Comparison of ENCODE assay signal across 8 cellular contexts in genomic region chr2:222993920-222994650, GRCh38. TPM values are rescaled to one million over a fixed set of nuclear protein-coding genes. Genes with fewer than 3 reads are reported as not detected.
DNase-seq lines count a peak whose midpoint lies in the region; ATAC-seq, FAIRE-seq and TF ChIP-seq lines count a peak whose summit lies in the region.

No MANE protein-coding gene starts in this region.

- H3K36me3 ChIP-seq in GM23248 (ENCODE audit: low read depth) (no peaks in the 10 kb centered on the region), K562 (ENCODE audit: control insufficient read depth, insufficient read depth, low read length) (no peaks in the 10 kb centered on the region), skeletal muscle satellite cell (ENCODE audit: insufficient read depth, low read length) (no peaks in the 10 kb centered on the region)

- WGBS in GM23248 (ENCODE audit: low coverage in 1 of 2, low lambda C conversion rate in 2 of 2, missing lambda C conversion rate in 2 of 2), 2 experiments = 2 to 3% methylated on average over 8 of the region's 8 CpGs
- WGBS in K562 (ENCODE audit: insufficient coverage, low coverage, missing lambda C conversion rate) = 4% methylated on average over 7 of the region's 8 CpGs

- H3K9me3 ChIP-seq in GM23248 (ENCODE audit: low read depth) (no peaks in the 10 kb centered on the region), K562 (replicated peaks; ENCODE audit: control insufficient read depth, insufficient read depth, low read depth, low read length) (no peaks in the 10 kb centered on the region), skeletal muscle satellite cell (replicated peaks; ENCODE audit: low read length) (no peaks in the 10 kb centered on the region)

- intact Hi-C loops in K562 (cut with micrococcal nuclease) = no loop called here

- peak overlapping the region; percentile 82 for H3K9ac ChIP-seq in GM23248
- H3K9ac ChIP-seq in K562 (ENCODE audit: insufficient read depth in 1 of 2, low read depth in 2 of 2, low read length in 2 of 2) = no peak overlapping the region
- H3K9ac ChIP-seq in skeletal muscle satellite cell (ENCODE audit: low read depth, low read length) = peak overlapping the region; percentile 58

- TF ChIP-seq CTCF in K562 (IDR thresholded peaks at IDR 0.05 in 2 of 3, conservative IDR thresholded peaks at IDR 0.05 in 1 of 3; ENCODE audit: insufficient read depth in 2 of 3, low read depth in 1 of 3, low read length in 3 of 3) (no peak), foreskin keratinocyte (conservative IDR thresholded peaks at IDR 0.05) (no peak)

- POLR2A ChIA-PET in K562 (lab: Yijun Ruan, JAX) = interaction anchor here (0.9 kb wide), 1 partner anchor 10 kb away, joined by 3 read pairs; no protein-coding TSS in a partner anchor

- in situ Hi-C loops in GM23248 (cut with MboI) = loop anchor here (25.0 kb wide), 1 partner anchor 243 kb away; no protein-coding TSS in a partner anchor
- in situ Hi-C loops in K562 (cut with MboI) = no loop called here

- peaks cover 22% of the 10 kb centered on the region for H3K4me1 ChIP-seq in GM23248 (ENCODE audit: insufficient read depth)
- H3K4me1 ChIP-seq in K562 (replicated peaks in 1 of 2; ENCODE audit: control insufficient read depth in 2 of 2, insufficient read depth in 2 of 2, low read length in 2 of 2) = no peaks in the 10 kb centered on the region
- peaks cover 17% of the 10 kb centered on the region for H3K4me1 ChIP-seq in skeletal muscle satellite cell (ENCODE audit: control insufficient read depth, insufficient read depth, low read length)
- H3K4me1 ChIP-seq in foreskin keratinocyte = no peaks in the 10 kb centered on the region

- H3K4me2 ChIP-seq in GM23248 (ENCODE audit: unreplicated experiment) = peak overlapping the region; percentile 72
- H3K4me2 ChIP-seq in K562 (ENCODE audit: insufficient read depth, low read length) = no peak overlapping the region
- peak overlapping the region; percentile 61 for H3K4me2 ChIP-seq in skeletal muscle satellite cell (ENCODE audit: low read length)

- DNase-seq in GM23248 (peak; percentile 97), K562 (ENCODE audit: extremely low read depth in 1 of 4, low spot score in 3 of 4) (no peak), hypothalamus (lab: John Stamatoyannopoulos, UW) (peak in 49 of 51 donors; percentile 9 to 92 (median 67)), foreskin keratinocyte (no peak), SKM-1 treated with dmso at 0.1 percent for 144 hours (lab: John Stamatoyannopoulos, UW; ENCODE audit: unreplicated experiment) (no peak)
- no peak for DNase-seq in stimulated activated CD4-positive, alpha-beta T cell treated with anti-CD3 and anti-CD28 coated beads, Interleukin-2, amount 100 ng/mL, for 48 hours

- CTCF ChIA-PET in K562 (lab: Yijun Ruan, JAX; ENCODE audit: low intra/inter-chr PET ratio) = no interaction called here

- ATAC-seq in K562 (no peak), foreskin keratinocyte (no peak), HG03097 (IDR thresholded peaks at IDR 0.05; ENCODE audit: low FRiP score, unreplicated experiment) (no peak)

- H3K9me1 ChIP-seq in K562 (ENCODE audit: control insufficient read depth, insufficient read depth, low read length) = no peaks in the 10 kb centered on the region

- peak overlapping the region; percentile 95 for H3K27ac ChIP-seq in GM23248
- no peak overlapping the region for H3K27ac ChIP-seq in K562 (ENCODE audit: extremely low read depth, low read depth, low read length)
- no peak overlapping the region for H3K27ac ChIP-seq in foreskin keratinocyte

- TF ChIP-seq RAD21 in K562 (CRISPR knock-in tag; conservative IDR thresholded peaks at IDR 0.05 in 1 of 2, IDR thresholded peaks at IDR 0.05 in 1 of 2) = no peak

- H3K27me3 ChIP-seq in GM23248 (replicated peaks; ENCODE audit: insufficient read depth) = no peaks in the 10 kb centered on the region
- H3K27me3 ChIP-seq in K562 (ENCODE audit: control insufficient read depth in 2 of 2, insufficient read depth in 2 of 2, low read length in 2 of 2) = no peaks in the 10 kb centered on the region
- H3K27me3 ChIP-seq in skeletal muscle satellite cell (ENCODE audit: control insufficient read depth, insufficient read depth, low read length) = no peaks in the 10 kb centered on the region
- peaks cover 6% of the 10 kb centered on the region for H3K27me3 ChIP-seq in foreskin keratinocyte

- BruUV-seq in K562 (replicated peaks; lab: Mats Ljungman, UMichigan) = no TSS peak

- FAIRE-seq in K562 (lab: Jason Lieb, UNC) = no peak

- peaks cover 23% of the 10 kb centered on the region for H3F3A ChIP-seq in GM23248 (ENCODE audit: insufficient read depth)

- no peaks in the 10 kb centered on the region for H3K9me2 ChIP-seq in GM23248 (ENCODE audit: insufficient read depth)

- H3K4me3 ChIP-seq in GM23248 (peak overlapping the region; percentile 55), K562 (no peak overlapping the region), skeletal muscle satellite cell (ENCODE audit: low read length) (peak overlapping the region; percentile 50)

- no peak for TF ChIP-seq POLR2A in K562 (conservative IDR thresholded peaks at IDR 0.05)

- H4K20me1 ChIP-seq in GM23248 (ENCODE audit: insufficient read depth) = no peaks in the 10 kb centered on the region
- H4K20me1 ChIP-seq in K562 (replicated peaks; ENCODE audit: control insufficient read depth, insufficient read depth, low read length) = no peaks in the 10 kb centered on the region

- H3K79me2 ChIP-seq in GM23248 (ENCODE audit: insufficient read depth) (no peaks in the 10 kb centered on the region), K562 (ENCODE audit: control insufficient read depth, insufficient read depth, low read length) (no peaks in the 10 kb centered on the region)

- no peak for TF ChIP-seq EP300 in K562 (IDR thresholded peaks at IDR 0.05; ENCODE audit: low read length)

- H2AFZ ChIP-seq in GM23248 (peak overlapping the region; percentile 85), K562 (ENCODE audit: low read depth, low read length) (no peak overlapping the region)

TF ChIP-seq in K562, 482 proteins besides CTCF, POLR2A, EP300 and RAD21:
- TF ChIP-seq ZNF3 (CRISPR knock-in tag; IDR thresholded peaks at IDR 0.05) = no peak
- peak; percentile 35; the same call in 1 of the 2 replicates for TF ChIP-seq NFIC (IDR thresholded peaks at IDR 0.05)

RNA-seq across cellular contexts. Expression of gene KCNE4, which starts 57.9 kb away (rescaled TPM):
- total RNA-seq in GM23248 (2014; rRNA removed; shearing (Covaris generic)) = 3.8 and 5.9 TPM in 2 replicates
- polyA plus RNA-seq in GM23248 (2016; fragmentation: Nextera tagmentation; extraction: Ambion mirVana) (3.1 and 3.3 TPM in 2 replicates), K562 (2011; rRNA removed) (not detected in 2 replicates), K562 (2014; fragmentation: Illumina TruSeq; extraction: Trizol) (not detected in 2 replicates), K562 (2014; fragmentation: Nextera tagmentation; extraction: Ambion mirVana) (not detected), K562 (2014; rRNA removed) (not detected in 2 replicates), foreskin keratinocyte (0.09 and 0.10 TPM in 2 replicates)
- 0.09 TPM in 1 of 2 replicates, not detected in the other for total RNA-seq in K562 (2011; cell fraction: chromatin; rRNA removed; ENCODE audit: low replicate concordance)
- not detected in 2 replicates for total RNA-seq in K562 (2011; cell fraction: nucleolus; rRNA removed)
- total RNA-seq in K562 (2011; cell fraction: nucleoplasm; rRNA removed) = not detected in 2 replicates
- total RNA-seq in K562 (2014; rRNA removed) (not detected in 2 replicates), K562 (2014; rRNA removed; fragmentation: Illumina TruSeq; extraction: Trizol) (not detected in 2 replicates), K562 (2015; rRNA removed; fragmentation: Illumina TruSeq; extraction: Trizol) (not detected in 2 replicates), K562 (2021) (not detected in 2 replicates), foreskin keratinocyte (0.14 TPM in 2 replicates)
- polyA plus RNA-seq in K562 (2011; cell fraction: cytosol; rRNA removed) = 0.01 TPM in 1 of 2 replicates, not detected in the other
- polyA plus RNA-seq in K562 (2011; cell fraction: nucleus; rRNA removed) = not detected in 2 replicates
- polyA plus RNA-seq in K562 (2012) = 0.04 TPM in 1 of 2 replicates, not detected in the other
- polyA minus RNA-seq in K562 (2011; rRNA and poly(A)+ RNA removed) = 0.09 TPM in 1 of 2 replicates, not detected in the other
- not detected in 2 replicates for polyA minus RNA-seq in K562 (2011; cell fraction: cytosol; rRNA and poly(A)+ RNA removed)
- polyA minus RNA-seq in K562 (2011; cell fraction: nucleus; rRNA and poly(A)+ RNA removed) = not detected in 2 replicates
- total RNA-seq in skeletal muscle satellite cell (2012; rRNA removed) = 2.6 and 3.8 TPM in 2 replicates

Comparison
In these comparisons a context has a peak if more than half of its experiments do, and no peak if none do; other contexts are left out.
1. DNase-seq: peak in GM23248 (single experiment) and hypothalamus (49 of 51); none in K562 (0 of 4), stimulated activated CD4-positive, alpha-beta T cell treated with anti-CD3 and anti-CD28 coated beads, Interleukin-2, amount 100 ng/mL, for 48 hours (0 of 2), foreskin keratinocyte (0 of 2) and SKM-1 treated with dmso at 0.1 percent for 144 hours (single experiment).
2. H3K9ac ChIP-seq: peak in GM23248 (single experiment) and skeletal muscle satellite cell (single experiment); none in K562 (0 of 2).